Comparison of ENCODE assay signal across 18 cellular contexts in genomic region chr1:156379420-156380165, GRCh38. TPM values are rescaled to one million over a fixed set of nuclear protein-coding genes. Genes with fewer than 3 reads are reported as not detected.
DNase-seq lines count a peak whose midpoint lies in the region; ATAC-seq and TF ChIP-seq lines count a peak whose summit lies in the region.
"Had no signal": no experiment of that assay in that cellular context is flagged by ENCODE, and none has a peak within 500 bp of the region (broad histone marks: within the 10 kb centered on the region; RNA-seq: fewer than 3 reads in every experiment).

No MANE protein-coding gene starts in this region.

- DNase-seq in Daoy (ENCODE audit: low read depth) (peak; percentile 53), HS-5 (ENCODE audit: low read depth) (peak; percentile 18), islet precursor cell (peak; percentile 89), dermis blood vessel endothelial cell (no peak)
- no peak for DNase-seq in activated T-cell treated with anti-CD3 and anti-CD28 coated beads, Interleukin-2, amount 50 U/mL, for 4 hours
- no peak for DNase-seq in activated T-helper 1 cell treated with anti-CD3 and anti-CD28 coated beads, Interleukin-12 subunit alpha, Interleukin-12 subunit beta, Interleukin-2, Interleukin-4 antibody, amounts not matched to agents 30 ng/mL and 10 ng/mL and 1 ng/mL, durations not matched to agents 14 hours and 24 hours and 36 hours (ENCODE audit: low spot score)
- DNase-seq: activated CD4-positive, alpha-beta memory T cell treated with anti-CD3 and anti-CD28 coated beads for 36 hours; activated effector memory CD4-positive, alpha-beta T cell treated with anti-CD3 and anti-CD28 coated beads, Interleukin-2, amount 50 U/mL, for 16 hours; body of pancreas; effector CD8-positive, alpha-beta T cell; GF-D8; left lung; NCI-H2081 treated with DMSO at 0.1 percent for 48 hours; RPMI8226; sigmoid colon had no signal

- no peaks in the 10 kb centered on the region for H3K4me1 Mint-ChIP-seq in activated T-cell treated with anti-CD3 and anti-CD28 coated beads, Interleukin-2, amount 50 U/mL, for 4 hours (ENCODE audit: low read depth)
- H3K4me1 Mint-ChIP-seq in activated T-helper 1 cell treated with anti-CD3 and anti-CD28 coated beads, Interleukin-12 subunit alpha, Interleukin-12 subunit beta, Interleukin-2, Interleukin-4 antibody, amounts not matched to agents 30 ng/mL and 10 ng/mL and 1 ng/mL, durations not matched to agents 14 hours and 24 hours and 36 hours (ENCODE audit: low read depth), result no peaks in the 10 kb centered on the region

- H3K9me3 Mint-ChIP-seq in activated T-cell treated with anti-CD3 and anti-CD28 coated beads, Interleukin-2, amount 50 U/mL, for 4 hours, result no peaks in the 10 kb centered on the region
- no peaks in the 10 kb centered on the region for H3K9me3 Mint-ChIP-seq in activated T-helper 1 cell treated with anti-CD3 and anti-CD28 coated beads, Interleukin-12 subunit alpha, Interleukin-12 subunit beta, Interleukin-2, Interleukin-4 antibody, amounts not matched to agents 30 ng/mL and 10 ng/mL and 1 ng/mL, durations not matched to agents 14 hours and 24 hours and 36 hours
- H3K9me3 Mint-ChIP-seq: activated CD4-positive, alpha-beta memory T cell treated with anti-CD3 and anti-CD28 coated beads for 36 hours; neural crest cell had no signal

- peak; percentile 47 for ATAC-seq in SK-N-SH treated with all-trans-retinoic acid at 6 μM for 48 hours
- ATAC-seq in activated T-cell treated with anti-CD3 and anti-CD28 coated beads, Interleukin-2, amount 50 U/mL, for 4 hours, result no peak
- ATAC-seq in HG03196 (IDR thresholded peaks at IDR 0.05; ENCODE audit: unreplicated experiment), result no peak
- ATAC-seq: body of pancreas, left lung had no signal

- intact Hi-C loops in activated T-helper 1 cell treated with anti-CD3 and anti-CD28 coated beads, Interleukin-12 subunit alpha, Interleukin-12 subunit beta, Interleukin-2, Interleukin-4 antibody, amounts not matched to agents 30 ng/mL and 10 ng/mL and 1 ng/mL, durations not matched to agents 14 hours and 24 hours and 36 hours (cut with micrococcal nuclease), result no loop called here

- peaks cover 5% of the 10 kb centered on the region for H3K27me3 Mint-ChIP-seq in activated T-cell treated with anti-CD3 and anti-CD28 coated beads, Interleukin-2, amount 50 U/mL, for 4 hours (ENCODE audit: low read depth)
- H3K27me3 Mint-ChIP-seq in activated T-helper 1 cell treated with anti-CD3 and anti-CD28 coated beads, Interleukin-12 subunit alpha, Interleukin-12 subunit beta, Interleukin-2, Interleukin-4 antibody, amounts not matched to agents 30 ng/mL and 10 ng/mL and 1 ng/mL, durations not matched to agents 14 hours and 24 hours and 36 hours (ENCODE audit: insufficient read depth), result peaks cover 10% of the 10 kb centered on the region

- H3K36me3 Mint-ChIP-seq in activated T-cell treated with anti-CD3 and anti-CD28 coated beads, Interleukin-2, amount 50 U/mL, for 4 hours (ENCODE audit: insufficient read depth), result no peaks in the 10 kb centered on the region
- H3K36me3 Mint-ChIP-seq in activated T-helper 1 cell treated with anti-CD3 and anti-CD28 coated beads, Interleukin-12 subunit alpha, Interleukin-12 subunit beta, Interleukin-2, Interleukin-4 antibody, amounts not matched to agents 30 ng/mL and 10 ng/mL and 1 ng/mL, durations not matched to agents 14 hours and 24 hours and 36 hours (ENCODE audit: low read depth), result no peaks in the 10 kb centered on the region
- H3K36me3 Mint-ChIP-seq: activated CD4-positive, alpha-beta memory T cell treated with anti-CD3 and anti-CD28 coated beads for 36 hours had no signal

- H3K27ac Mint-ChIP-seq in activated T-helper 1 cell treated with anti-CD3 and anti-CD28 coated beads, Interleukin-12 subunit alpha, Interleukin-12 subunit beta, Interleukin-2, Interleukin-4 antibody, amounts not matched to agents 30 ng/mL and 10 ng/mL and 1 ng/mL, durations not matched to agents 14 hours and 24 hours and 36 hours, result no peak overlapping the region
- H3K27ac Mint-ChIP-seq: activated CD4-positive, alpha-beta memory T cell treated with anti-CD3 and anti-CD28 coated beads for 36 hours had no signal

- H3K4me3 Mint-ChIP-seq in activated T-cell treated with anti-CD3 and anti-CD28 coated beads, Interleukin-2, amount 50 U/mL, for 4 hours, result no peak overlapping the region
- no peak overlapping the region for H3K4me3 Mint-ChIP-seq in activated T-helper 1 cell treated with anti-CD3 and anti-CD28 coated beads, Interleukin-12 subunit alpha, Interleukin-12 subunit beta, Interleukin-2, Interleukin-4 antibody, amounts not matched to agents 30 ng/mL and 10 ng/mL and 1 ng/mL, durations not matched to agents 14 hours and 24 hours and 36 hours
- H3K4me3 Mint-ChIP-seq: activated CD4-positive, alpha-beta memory T cell treated with anti-CD3 and anti-CD28 coated beads for 36 hours; neural crest cell had no signal

TF ChIP-seq in SK-N-SH treated with all-trans-retinoic acid at 6 μM for 48 hours, 23 proteins besides CTCF, POLR2A, EP300 and RAD21 (continues in another document):
- TF ChIP-seq TSHZ2 (CRISPR knock-in tag; IDR thresholded peaks at IDR 0.05) (no peak), CSRNP3 (CRISPR knock-in tag; IDR thresholded peaks at IDR 0.05) (no peak), GLIS3 (CRISPR knock-in tag; IDR thresholded peaks at IDR 0.05) (no peak)

RNA-seq across cellular contexts. Expression of gene RHBG, which starts 10.6 kb away (rescaled TPM):
- 0.06 TPM in 1 of 2 replicates, not detected in the other for total RNA-seq in Daoy (2014; rRNA removed; shearing (Covaris generic))
- not detected for total RNA-seq in activated T-cell treated with anti-CD3 and anti-CD28 coated beads, Interleukin-2, amount 50 U/mL, for 4 hours
- total RNA-seq in dermis blood vessel endothelial cell, result not detected in 2 replicates
- total RNA-seq in activated T-helper 1 cell treated with anti-CD3 and anti-CD28 coated beads, Interleukin-12 subunit alpha, Interleukin-12 subunit beta, Interleukin-2, Interleukin-4 antibody, amounts not matched to agents 30 ng/mL and 10 ng/mL and 1 ng/mL, durations not matched to agents 14 hours and 24 hours and 36 hours, result not detected in 2 replicates
- total RNA-seq: activated CD4-positive, alpha-beta memory T cell treated with anti-CD3 and anti-CD28 coated beads for 36 hours; left lung; neural crest cell; sigmoid colon had no signal

RNA-seq across cellular contexts. Expression of gene TSACC, which starts 41.3 kb away (rescaled TPM):
- 2.4 TPM in 1 of 2 replicates, not detected in the other for total RNA-seq in Daoy (2014; rRNA removed; shearing (Covaris generic))
- total RNA-seq in activated T-cell treated with anti-CD3 and anti-CD28 coated beads, Interleukin-2, amount 50 U/mL, for 4 hours, result under 1 TPM in 2 of 3 donors, not detected in 1; 0.37 to 0.43 TPM
- total RNA-seq in dermis blood vessel endothelial cell, result not detected in 2 replicates
- 0.81 TPM in 1 of 2 replicates, not detected in the other for total RNA-seq in activated T-helper 1 cell treated with anti-CD3 and anti-CD28 coated beads, Interleukin-12 subunit alpha, Interleukin-12 subunit beta, Interleukin-2, Interleukin-4 antibody, amounts not matched to agents 30 ng/mL and 10 ng/mL and 1 ng/mL, durations not matched to agents 14 hours and 24 hours and 36 hours
- total RNA-seq: activated CD4-positive, alpha-beta memory T cell treated with anti-CD3 and anti-CD28 coated beads for 36 hours; body of pancreas; left lung had no signal

RNA-seq across cellular contexts. Expression of gene CCT3, which starts 41.5 kb away (rescaled TPM):
- total RNA-seq in Daoy (2014; rRNA removed; shearing (Covaris generic)), result 649 and 676 TPM in 2 replicates
- 100 to 1,000 TPM; 694 to 815 (median 725) TPM for total RNA-seq in activated T-cell treated with anti-CD3 and anti-CD28 coated beads, Interleukin-2, amount 50 U/mL, for 4 hours
- 552 and 641 TPM in 2 replicates for total RNA-seq in dermis blood vessel endothelial cell
- total RNA-seq in activated T-helper 1 cell treated with anti-CD3 and anti-CD28 coated beads, Interleukin-12 subunit alpha, Interleukin-12 subunit beta, Interleukin-2, Interleukin-4 antibody, amounts not matched to agents 30 ng/mL and 10 ng/mL and 1 ng/mL, durations not matched to agents 14 hours and 24 hours and 36 hours, result 567 and 570 TPM in 2 replicates

Comparison
In these comparisons a context has a peak if more than half of its experiments do, and no peak if none do; other contexts are left out.
1. DNase-seq: peak in Daoy (single experiment), HS-5 (single experiment) and islet precursor cell (single experiment); none in activated T-cell treated with anti-CD3 and anti-CD28 coated beads, Interleukin-2, amount 50 U/mL, for 4 hours (single experiment), dermis blood vessel endothelial cell (single experiment) and activated T-helper 1 cell treated with anti-CD3 and anti-CD28 coated beads, Interleukin-12 subunit alpha, Interleukin-12 subunit beta, Interleukin-2, Interleukin-4 antibody, amounts not matched to agents 30 ng/mL and 10 ng/mL and 1 ng/mL, durations not matched to agents 14 hours and 24 hours and 36 hours (single experiment).